In the genomic region with DNA sequence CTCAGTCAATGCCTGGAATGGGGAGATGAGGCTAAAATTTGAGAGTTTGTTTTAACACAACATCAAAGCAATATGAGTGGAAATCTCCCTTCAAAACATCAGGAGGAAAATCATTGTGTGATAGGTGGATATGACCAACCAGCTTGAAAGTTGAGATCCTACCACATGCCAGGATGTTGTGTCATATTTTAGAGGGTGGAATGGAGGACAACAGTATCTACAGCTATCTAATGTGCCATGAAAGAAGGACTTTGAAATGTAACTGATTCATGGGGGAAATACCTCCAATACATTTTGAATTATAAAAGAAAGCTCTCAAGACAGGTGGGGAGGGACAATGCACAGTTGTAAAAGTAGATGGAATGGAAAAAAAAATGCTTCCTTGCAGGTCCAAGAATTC, we compare ENCODE assay signal across 3 cellular contexts.
A peak's percentile ranks its signal among the peaks of the same experiment; 100 is the strongest.
TF ChIP-seq lines count a peak whose summit lies in the region.

No MANE protein-coding gene starts in this region.

TF ChIP-seq in liver, 16 proteins besides CTCF, POLR2A, EP300 and RAD21:
- peak; percentile 18 for TF ChIP-seq YY1 (IDR thresholded peaks at IDR 0.05)
- TF ChIP-seq HNF4A (conservative IDR thresholded peaks at IDR 0.05): peak in 1 of 2 donors; percentile 31
- TF ChIP-seq, protein P1, sequence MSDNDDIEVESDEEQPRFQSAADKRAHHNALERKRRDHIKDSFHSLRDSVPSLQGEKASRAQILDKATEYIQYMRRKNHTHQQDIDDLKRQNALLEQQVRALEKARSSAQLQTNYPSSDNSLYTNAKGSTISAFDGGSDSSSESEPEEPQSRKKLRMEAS (IDR thresholded peaks at IDR 0.05): no peak
- no peak for TF ChIP-seq RXRA (IDR thresholded peaks at IDR 0.05)
- no peak for TF ChIP-seq FOXA2 (IDR thresholded peaks at IDR 0.05)
- TF ChIP-seq, protein P2, sequence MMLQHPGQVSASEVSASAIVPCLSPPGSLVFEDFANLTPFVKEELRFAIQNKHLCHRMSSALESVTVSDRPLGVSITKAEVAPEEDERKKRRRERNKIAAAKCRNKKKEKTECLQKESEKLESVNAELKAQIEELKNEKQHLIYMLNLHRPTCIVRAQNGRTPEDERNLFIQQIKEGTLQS (IDR thresholded peaks at IDR 0.05): no peak
- no peak for TF ChIP-seq GABPA (IDR thresholded peaks at IDR 0.05 in 1 of 2, conservative IDR thresholded peaks at IDR 0.05 in 1 of 2)
- TF ChIP-seq SP1 (IDR thresholded peaks at IDR 0.05): no peak
- no peak for TF ChIP-seq TAF1 (conservative IDR thresholded peaks at IDR 0.05)
- TF ChIP-seq, protein P3, sequence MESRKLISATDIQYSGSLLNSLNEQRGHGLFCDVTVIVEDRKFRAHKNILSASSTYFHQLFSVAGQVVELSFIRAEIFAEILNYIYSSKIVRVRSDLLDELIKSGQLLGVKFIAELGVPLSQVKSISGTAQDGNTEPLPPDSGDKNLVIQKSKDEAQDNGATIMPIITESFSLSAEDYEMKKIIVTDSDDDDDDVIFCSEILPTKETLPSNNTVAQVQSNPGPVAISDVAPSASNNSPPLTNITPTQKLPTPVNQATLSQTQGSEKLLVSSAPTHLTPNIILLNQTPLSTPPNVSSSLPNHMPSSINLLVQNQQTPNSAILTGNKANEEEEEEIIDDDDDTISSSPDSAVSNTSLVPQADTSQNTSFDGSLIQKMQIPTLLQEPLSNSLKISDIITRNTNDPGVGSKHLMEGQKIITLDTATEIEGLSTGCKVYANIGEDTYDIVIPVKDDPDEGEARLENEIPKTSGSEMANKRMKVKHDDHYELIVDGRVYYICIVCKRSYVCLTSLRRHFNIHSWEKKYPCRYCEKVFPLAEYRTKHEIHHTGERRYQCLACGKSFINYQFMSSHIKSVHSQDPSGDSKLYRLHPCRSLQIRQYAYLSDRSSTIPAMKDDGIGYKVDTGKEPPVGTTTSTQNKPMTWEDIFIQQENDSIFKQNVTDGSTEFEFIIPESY (IDR thresholded peaks at IDR 0.05): no peak

TF ChIP-seq in HepG2, 621 proteins besides CTCF, POLR2A, EP300 and RAD21:
- TF ChIP-seq SUZ12 (IDR thresholded peaks at IDR 0.05; ENCODE audit: low read depth, low read length): no peak
- TF ChIP-seq ZIK1 (CRISPR knock-in tag; IDR thresholded peaks at IDR 0.05; ENCODE audit: borderline replicate concordance, low read depth): no peak
- TF ChIP-seq CCDC6 (CRISPR knock-in tag; IDR thresholded peaks at IDR 0.05): no peak
- TF ChIP-seq ATRX (CRISPR knock-in tag; IDR thresholded peaks at IDR 0.05; ENCODE audit: borderline replicate concordance): no peak
- no peak for TF ChIP-seq ARNTL (CRISPR knock-in tag; IDR thresholded peaks at IDR 0.05)
- TF ChIP-seq KDM6A (CRISPR knock-in tag; IDR thresholded peaks at IDR 0.05; ENCODE audit: low read depth): no peak
- TF ChIP-seq PRPF4 (IDR thresholded peaks at IDR 0.05; ENCODE audit: low read depth, low read length, poor library complexity, severe bottlenecking): no peak
- TF ChIP-seq, protein P4, sequence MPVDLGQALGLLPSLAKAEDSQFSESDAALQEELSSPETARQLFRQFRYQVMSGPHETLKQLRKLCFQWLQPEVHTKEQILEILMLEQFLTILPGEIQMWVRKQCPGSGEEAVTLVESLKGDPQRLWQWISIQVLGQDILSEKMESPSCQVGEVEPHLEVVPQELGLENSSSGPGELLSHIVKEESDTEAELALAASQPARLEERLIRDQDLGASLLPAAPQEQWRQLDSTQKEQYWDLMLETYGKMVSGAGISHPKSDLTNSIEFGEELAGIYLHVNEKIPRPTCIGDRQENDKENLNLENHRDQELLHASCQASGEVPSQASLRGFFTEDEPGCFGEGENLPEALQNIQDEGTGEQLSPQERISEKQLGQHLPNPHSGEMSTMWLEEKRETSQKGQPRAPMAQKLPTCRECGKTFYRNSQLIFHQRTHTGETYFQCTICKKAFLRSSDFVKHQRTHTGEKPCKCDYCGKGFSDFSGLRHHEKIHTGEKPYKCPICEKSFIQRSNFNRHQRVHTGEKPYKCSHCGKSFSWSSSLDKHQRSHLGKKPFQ (CRISPR knock-in tag; IDR thresholded peaks at IDR 0.05; ENCODE audit: insufficient replicate concordance): no peak
- TF ChIP-seq, protein P5, sequence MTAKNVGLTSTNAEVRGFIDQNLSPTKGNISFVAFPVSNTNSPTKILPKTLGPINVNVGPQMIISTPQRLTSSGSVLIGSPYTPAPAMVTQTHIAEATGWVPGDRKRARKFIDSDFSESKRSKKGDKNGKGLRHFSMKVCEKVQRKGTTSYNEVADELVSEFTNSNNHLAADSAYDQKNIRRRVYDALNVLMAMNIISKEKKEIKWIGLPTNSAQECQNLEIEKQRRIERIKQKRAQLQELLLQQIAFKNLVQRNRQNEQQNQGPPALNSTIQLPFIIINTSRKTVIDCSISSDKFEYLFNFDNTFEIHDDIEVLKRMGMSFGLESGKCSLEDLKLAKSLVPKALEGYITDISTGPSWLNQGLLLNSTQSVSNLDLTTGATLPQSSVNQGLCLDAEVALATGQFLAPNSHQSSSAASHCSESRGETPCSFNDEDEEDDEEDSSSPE (CRISPR knock-in tag; IDR thresholded peaks at IDR 0.05): no peak
- TF ChIP-seq, protein P6, sequence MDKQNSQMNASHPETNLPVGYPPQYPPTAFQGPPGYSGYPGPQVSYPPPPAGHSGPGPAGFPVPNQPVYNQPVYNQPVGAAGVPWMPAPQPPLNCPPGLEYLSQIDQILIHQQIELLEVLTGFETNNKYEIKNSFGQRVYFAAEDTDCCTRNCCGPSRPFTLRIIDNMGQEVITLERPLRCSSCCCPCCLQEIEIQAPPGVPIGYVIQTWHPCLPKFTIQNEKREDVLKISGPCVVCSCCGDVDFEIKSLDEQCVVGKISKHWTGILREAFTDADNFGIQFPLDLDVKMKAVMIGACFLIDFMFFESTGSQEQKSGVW (CRISPR knock-in tag; IDR thresholded peaks at IDR 0.05; ENCODE audit: borderline replicate concordance): no peak
- TF ChIP-seq, protein P7, sequence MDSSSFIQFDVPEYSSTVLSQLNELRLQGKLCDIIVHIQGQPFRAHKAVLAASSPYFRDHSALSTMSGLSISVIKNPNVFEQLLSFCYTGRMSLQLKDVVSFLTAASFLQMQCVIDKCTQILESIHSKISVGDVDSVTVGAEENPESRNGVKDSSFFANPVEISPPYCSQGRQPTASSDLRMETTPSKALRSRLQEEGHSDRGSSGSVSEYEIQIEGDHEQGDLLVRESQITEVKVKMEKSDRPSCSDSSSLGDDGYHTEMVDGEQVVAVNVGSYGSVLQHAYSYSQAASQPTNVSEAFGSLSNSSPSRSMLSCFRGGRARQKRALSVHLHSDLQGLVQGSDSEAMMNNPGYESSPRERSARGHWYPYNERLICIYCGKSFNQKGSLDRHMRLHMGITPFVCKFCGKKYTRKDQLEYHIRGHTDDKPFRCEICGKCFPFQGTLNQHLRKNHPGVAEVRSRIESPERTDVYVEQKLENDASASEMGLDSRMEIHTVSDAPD (CRISPR knock-in tag; IDR thresholded peaks at IDR 0.05): no peak
- no peak for TF ChIP-seq MEIS1 (CRISPR knock-in tag; IDR thresholded peaks at IDR 0.05; ENCODE audit: borderline replicate concordance)
- TF ChIP-seq ZNF251 (CRISPR knock-in tag; IDR thresholded peaks at IDR 0.05): no peak
- no peak for TF ChIP-seq SRY (CRISPR knock-in tag; IDR thresholded peaks at IDR 0.05)
- TF ChIP-seq ZNF260 (CRISPR knock-in tag; IDR thresholded peaks at IDR 0.05; ENCODE audit: borderline replicate concordance, low read depth): no peak
- TF ChIP-seq SP5 (CRISPR knock-in tag; IDR thresholded peaks at IDR 0.05; ENCODE audit: borderline replicate concordance, low read depth): no peak

TF ChIP-seq in IMR-90, 13 proteins besides CTCF, POLR2A, EP300 and RAD21:
- TF ChIP-seq MAFK (IDR thresholded peaks at IDR 0.05; ENCODE audit: low read depth, low read length) (no peak), RCOR1 (IDR thresholded peaks at IDR 0.05; ENCODE audit: insufficient replicate concordance, low read length) (no peak), CEBPB (IDR thresholded peaks at IDR 0.05; ENCODE audit: low read depth, low read length) (no peak), BHLHE40 (IDR thresholded peaks at IDR 0.05; ENCODE audit: low read depth, low read length) (no peak), CHD1 (IDR thresholded peaks at IDR 0.05; ENCODE audit: low read depth, low read length) (no peak), RFX5 (IDR thresholded peaks at IDR 0.05; ENCODE audit: low read depth, low read length) (no peak), FOS (IDR thresholded peaks at IDR 0.05; ENCODE audit: low read depth, low read length) (no peak), SMC3 (IDR thresholded peaks at IDR 0.05; ENCODE audit: low read depth, low read length) (no peak)
- TF ChIP-seq, protein P8, sequence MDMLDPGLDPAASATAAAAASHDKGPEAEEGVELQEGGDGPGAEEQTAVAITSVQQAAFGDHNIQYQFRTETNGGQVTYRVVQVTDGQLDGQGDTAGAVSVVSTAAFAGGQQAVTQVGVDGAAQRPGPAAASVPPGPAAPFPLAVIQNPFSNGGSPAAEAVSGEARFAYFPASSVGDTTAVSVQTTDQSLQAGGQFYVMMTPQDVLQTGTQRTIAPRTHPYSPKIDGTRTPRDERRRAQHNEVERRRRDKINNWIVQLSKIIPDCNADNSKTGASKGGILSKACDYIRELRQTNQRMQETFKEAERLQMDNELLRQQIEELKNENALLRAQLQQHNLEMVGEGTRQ (IDR thresholded peaks at IDR 0.05; ENCODE audit: low read depth, low read length): no peak
